10 cellular contexts compared by ENCODE assay signal in genomic region chr6:142838821-142839685, GRCh38.
DNase-seq lines count a peak whose midpoint lies in the region; ATAC-seq and TF ChIP-seq lines count a peak whose summit lies in the region.
"Had no signal": no experiment of that assay in that cellular context is flagged by ENCODE, and none has a peak within 500 bp of the region (broad histone marks: within the 10 kb centered on the region; RNA-seq: fewer than 3 reads in every experiment).

No MANE protein-coding gene starts in this region.

- ATAC-seq in activated T-cell treated with anti-CD3 and anti-CD28 coated beads, Interleukin-2, amount 50 U/mL, for 72 hours (replicated peaks in 1 of 2): peak in 1 of 2 donors; percentile 43
- peak; percentile 15; the same call in 1 of the 3 replicates for ATAC-seq in SK-N-SH treated with all-trans-retinoic acid at 6 μM for 48 hours
- ATAC-seq in esophagus mucosa: peak; percentile 90
- ATAC-seq in stimulated activated naive B cell treated with anti-CD40 and anti-IgM and Interleukin-4, amounts not matched to agents 10 μg/mL and 1 μg/mL and 100 μg/mL, for 72 hours (replicated peaks): peak; percentile 49
- no peak for ATAC-seq in HG03108 (IDR thresholded peaks at IDR 0.05; ENCODE audit: unreplicated experiment)

- H3K27ac Mint-ChIP-seq in activated T-cell treated with anti-CD3 and anti-CD28 coated beads, Interleukin-2, amount 50 U/mL, for 72 hours: peak overlapping the region; percentile 93
- peak overlapping the region; percentile 37 for H3K27ac Mint-ChIP-seq in stimulated activated naive B cell treated with anti-CD40 and anti-IgM and Interleukin-4, amounts not matched to agents 10 μg/mL and 1 μg/mL and 100 μg/mL, for 72 hours

- H3K4me1 Mint-ChIP-seq in activated T-cell treated with anti-CD3 and anti-CD28 coated beads, Interleukin-2, amount 50 U/mL, for 72 hours (ENCODE audit: low read depth): peaks cover 91% of the 10 kb centered on the region
- peaks cover 23 to 70% of the 10 kb centered on the region in 2 donors for H3K4me1 Mint-ChIP-seq in stimulated activated naive B cell treated with anti-CD40 and anti-IgM and Interleukin-4, amounts not matched to agents 10 μg/mL and 1 μg/mL and 100 μg/mL, for 72 hours

- H3K27me3 Mint-ChIP-seq in activated T-cell treated with anti-CD3 and anti-CD28 coated beads, Interleukin-2, amount 50 U/mL, for 72 hours (ENCODE audit: low read depth): no peaks in the 10 kb centered on the region
- H3K27me3 Mint-ChIP-seq in stimulated activated naive B cell treated with anti-CD40 and anti-IgM and Interleukin-4, amounts not matched to agents 10 μg/mL and 1 μg/mL and 100 μg/mL, for 72 hours: no peaks in the 10 kb centered on the region

- DNase-seq in activated T-cell treated with anti-CD3 and anti-CD28 coated beads, Interleukin-2, amount 50 U/mL, for 72 hours: no peak
- DNase-seq in activated T-cell treated with anti-CD3 and anti-CD28 coated beads, Interleukin-2, amount 50 U/mL, for 1 hour: no peak
- DNase-seq in stimulated activated naive B cell treated with anti-CD40 and anti-IgM and Interleukin-4, amounts not matched to agents 10 μg/mL and 1 μg/mL and 100 μg/mL, for 72 hours: no peak
- DNase-seq in pons (ENCODE audit: low spot score) (no peak), SKM-1 treated with dmso at 0.1 percent for 144 hours (lab: John Stamatoyannopoulos, UW; ENCODE audit: unreplicated experiment) (no peak)
- DNase-seq: effector CD4-positive, alpha-beta T cell; NCI-H82 had no signal

- H3K9me3 Mint-ChIP-seq in activated T-cell treated with anti-CD3 and anti-CD28 coated beads, Interleukin-2, amount 50 U/mL, for 72 hours: no peaks in the 10 kb centered on the region
- no peaks in the 10 kb centered on the region for H3K9me3 Mint-ChIP-seq in stimulated activated naive B cell treated with anti-CD40 and anti-IgM and Interleukin-4, amounts not matched to agents 10 μg/mL and 1 μg/mL and 100 μg/mL, for 72 hours

- H3K4me3 Mint-ChIP-seq in activated T-cell treated with anti-CD3 and anti-CD28 coated beads, Interleukin-2, amount 50 U/mL, for 72 hours: peak overlapping the region; percentile 49 to 82
- peak overlapping the region in 1 of 2 donors; percentile 7 for H3K4me3 Mint-ChIP-seq in stimulated activated naive B cell treated with anti-CD40 and anti-IgM and Interleukin-4, amounts not matched to agents 10 μg/mL and 1 μg/mL and 100 μg/mL, for 72 hours

- peaks cover 1 to 4% of the 10 kb centered on the region in 2 donors for H3K36me3 Mint-ChIP-seq in activated T-cell treated with anti-CD3 and anti-CD28 coated beads, Interleukin-2, amount 50 U/mL, for 72 hours (ENCODE audit: insufficient read depth in 2 of 2)
- peaks cover 6 to 14% of the 10 kb centered on the region in 2 donors for H3K36me3 Mint-ChIP-seq in stimulated activated naive B cell treated with anti-CD40 and anti-IgM and Interleukin-4, amounts not matched to agents 10 μg/mL and 1 μg/mL and 100 μg/mL, for 72 hours

TF ChIP-seq in SK-N-SH treated with all-trans-retinoic acid at 6 μM for 48 hours, 23 proteins besides CTCF, POLR2A, EP300 and RAD21:
- TF ChIP-seq ISL1 (CRISPR knock-in tag; IDR thresholded peaks at IDR 0.05) (0 out of 2 replicates have a peak, but pooled peaks have one; percentile 26), SNAI2 (CRISPR knock-in tag; IDR thresholded peaks at IDR 0.05) (no peak)
TF ChIP-seq in SK-N-SH treated with all-trans-retinoic acid at 6 μM for 48 hours: peak in this region for 1.
